ENCODE assay signal across 19 cellular contexts in genomic region chr5:179118756-179119414, GRCh38.
"Had no signal": no experiment of that assay in that cellular context is flagged by ENCODE, and none has a peak within 500 bp of the region (broad histone marks: within the 10 kb centered on the region; RNA-seq: fewer than 3 reads in every experiment).

No MANE protein-coding gene starts in this region.

- H3K36me3 ChIP-seq: gastrocnemius medialis, heart left ventricle, prostate gland, right lobe of liver, uterus had no signal

- H3K27ac Mint-ChIP-seq: activated CD4-positive, alpha-beta memory T cell treated with anti-CD3 and anti-CD28 coated beads, Interleukin-2, amount 10 ng/mL, durations not matched to agents 7 days and 5 days; activated naive CD8-positive, alpha-beta T cell; brain; immature natural killer cell; memory B cell; nephron; stimulated activated naive CD8-positive, alpha-beta T cell treated with anti-CD3 and anti-CD28 coated beads, Interleukin-15, amount 100 ng/mL, for 72 hours had no signal

- H3K27ac ChIP-seq: gastrocnemius medialis, heart left ventricle, prostate gland, right lobe of liver, uterus had no signal

- ATAC-seq: gastrocnemius medialis; heart left ventricle; left colon; right lobe of liver; stimulated activated naive CD8-positive, alpha-beta T cell treated with anti-CD3 and anti-CD28 coated beads, Interleukin-15, amount 100 ng/mL, for 72 hours had no signal

- H3K4me1 ChIP-seq: gastrocnemius medialis, heart left ventricle, prostate gland, right lobe of liver, uterus had no signal

- H3K9me3 ChIP-seq: gastrocnemius medialis, prostate gland, right lobe of liver, SK-N-SH had no signal

- DNase-seq: activated CD4-positive, alpha-beta memory T cell treated with anti-CD3 and anti-CD28 coated beads, Interleukin-2, amount 10 ng/mL, durations not matched to agents 7 days and 5 days; activated CD4-positive, alpha-beta T cell treated with anti-CD3 and anti-CD28 coated beads for 4 hours; activated gamma-delta T cell treated with Interleukin-2 at 50 U/mL for 16 hours; dermis blood vessel endothelial cell; gastrocnemius medialis; heart left ventricle; immature natural killer cell; occipital lobe; right lobe of liver; SK-N-SH; stimulated activated naive CD8-positive, alpha-beta T cell treated with anti-CD3 and anti-CD28 coated beads, Interleukin-15, amount 100 ng/mL, for 72 hours; uterus had no signal

- H3K27me3 ChIP-seq: gastrocnemius medialis, heart left ventricle, right lobe of liver, uterus had no signal

- H3K4me1 Mint-ChIP-seq: activated CD4-positive, alpha-beta memory T cell treated with anti-CD3 and anti-CD28 coated beads, Interleukin-2, amount 10 ng/mL, durations not matched to agents 7 days and 5 days; brain; central memory CD8-positive, alpha-beta T cell; immature natural killer cell; memory B cell; nephron; stimulated activated naive CD8-positive, alpha-beta T cell treated with anti-CD3 and anti-CD28 coated beads, Interleukin-15, amount 100 ng/mL, for 72 hours had no signal

- H3K4me3 ChIP-seq: gastrocnemius medialis, heart left ventricle, prostate gland, right lobe of liver, uterus had no signal

- H3K9ac ChIP-seq: SK-N-SH had no signal

- H3K36me3 Mint-ChIP-seq: memory B cell had no signal

- H3K4me2 ChIP-seq: SK-N-SH had no signal

- H3K27me3 Mint-ChIP-seq: activated CD4-positive, alpha-beta memory T cell treated with anti-CD3 and anti-CD28 coated beads, Interleukin-2, amount 10 ng/mL, durations not matched to agents 7 days and 5 days; brain; memory B cell; stimulated activated naive CD8-positive, alpha-beta T cell treated with anti-CD3 and anti-CD28 coated beads, Interleukin-15, amount 100 ng/mL, for 72 hours had no signal

- H3K4me3 Mint-ChIP-seq: activated CD4-positive, alpha-beta memory T cell treated with anti-CD3 and anti-CD28 coated beads, Interleukin-2, amount 10 ng/mL, durations not matched to agents 7 days and 5 days; activated naive CD8-positive, alpha-beta T cell; brain; central memory CD8-positive, alpha-beta T cell; immature natural killer cell; memory B cell; nephron; stimulated activated naive CD8-positive, alpha-beta T cell treated with anti-CD3 and anti-CD28 coated beads, Interleukin-15, amount 100 ng/mL, for 72 hours had no signal
